Comparison of ENCODE assay signal across 9 cellular contexts in genomic region chr3:138949445-138950005, GRCh38. TPM values are rescaled to one million over a fixed set of nuclear protein-coding genes. Genes with fewer than 3 reads are reported as not detected.
DNase-seq lines count a peak whose midpoint lies in the region; ATAC-seq and TF ChIP-seq lines count a peak whose summit lies in the region.
"Had no signal": no experiment of that assay in that cellular context is flagged by ENCODE, and none has a peak within 500 bp of the region (broad histone marks: within the 10 kb centered on the region; RNA-seq: fewer than 3 reads in every experiment).

No MANE protein-coding gene starts in this region.

- no TSS peak for BruUV-seq in IMR-90 (replicated peaks; lab: Mats Ljungman, UMichigan)

- H3K9ac ChIP-seq in IMR-90 (ENCODE audit: low read depth, low read length) (no peak overlapping the region), neural cell (ENCODE audit: low read length) (peak overlapping the region; percentile 37)

- CTCF ChIA-PET in AG04450 (lab: Charles Lee) (interaction anchor here (1.7 to 2.3 kb wide), 2 partner anchors 8 to 14 kb away, joined by 8 to 9 read pairs; no protein-coding TSS in a partner anchor), IMR-90 (lab: Yijun Ruan, JAX) (interaction anchor here (0.5 to 2.7 kb wide), 4 partner anchors 14 to 270 kb away, joined by 3 to 8 read pairs (median 3); no protein-coding TSS in a partner anchor)

- H3K23ac ChIP-seq in IMR-90 (ENCODE audit: low read depth, low read length) = no peak overlapping the region

- peak overlapping the region; percentile 81 for H2AFZ ChIP-seq in IMR-90 (replicated peaks; ENCODE audit: low read length, poor library complexity)
- no peak overlapping the region for H2AFZ ChIP-seq in neural cell (ENCODE audit: low read depth, low read length)

- WGBS in IMR-90 (ENCODE audit: extremely low coverage in 2 of 2, insufficient read length in 1 of 2), 2 experiments = 3% methylated on average over 16 of the region's 27 CpGs; no CpG with 5 or more reads in 1 of the 2 experiments
- WGBS in body of pancreas, 2 donors = 20 to 32% methylated on average over 23 to 27 of the region's 27 CpGs

- no peaks in the 10 kb centered on the region; the same call in 1 of the 2 replicates for H3K9me3 Mint-ChIP-seq in HFFc6

- H3K4ac ChIP-seq in IMR-90 (ENCODE audit: low read depth, low read length) = no peak overlapping the region

- H3K27me3 Mint-ChIP-seq in HFFc6 (ENCODE audit: insufficient read depth) = peaks cover 50% of the 10 kb centered on the region

- H3K4me3 Mint-ChIP-seq in HFFc6 = no peak overlapping the region

- TF ChIP-seq POLR2A in IMR-90 (IDR thresholded peaks at IDR 0.05; ENCODE audit: low read depth, low read length) (no peak), body of pancreas (IDR thresholded peaks at IDR 0.05) (no peak)

- no peak overlapping the region for H2BK20ac ChIP-seq in IMR-90 (ENCODE audit: low read depth, low read length)

- H2BK15ac ChIP-seq in IMR-90 (ENCODE audit: low read depth, low read length) = no peak overlapping the region

- H2BK120ac ChIP-seq in IMR-90 (ENCODE audit: low read depth, low read length) = no peak overlapping the region

- no peak overlapping the region for H2BK5ac ChIP-seq in IMR-90 (ENCODE audit: low read depth, low read length, poor library complexity, severe bottlenecking)

- peaks cover 7% of the 10 kb centered on the region; the same call in 1 of the 2 replicates for H3K9me3 ChIP-seq in AG04450 (ENCODE audit: control insufficient read depth, insufficient read depth, low read length)
- peaks cover 2% of the 10 kb centered on the region; the same call in 1 of the 2 replicates for H3K9me3 ChIP-seq in IMR-90 (ENCODE audit: control insufficient read depth, insufficient read depth, low read length)
- no peaks in the 10 kb centered on the region for H3K9me3 ChIP-seq in neural cell (ENCODE audit: low read length)
- no peaks in the 10 kb centered on the region for H3K9me3 ChIP-seq in body of pancreas

- H4K20me1 ChIP-seq in IMR-90 (ENCODE audit: insufficient read depth, low read length) (peaks cover 6% of the 10 kb centered on the region), neural cell (ENCODE audit: insufficient read depth) (no peaks in the 10 kb centered on the region)

- ATAC-seq in IMR-90 (ENCODE audit: low read depth) (no peak), GM21447 (IDR thresholded peaks at IDR 0.05; ENCODE audit: unreplicated experiment) (no peak), body of pancreas (no peak)

- H3K4me1 Mint-ChIP-seq in HFFc6 (ENCODE audit: low read depth) = peaks cover 10% of the 10 kb centered on the region; the same call in 1 of the 2 replicates

- intact Hi-C loops in IMR-90 (cut with micrococcal nuclease) (no loop called here), body of pancreas (cut with DNase I) (no loop called here)

- H3K36me3 Mint-ChIP-seq in HFFc6 (ENCODE audit: low read depth) = no peaks in the 10 kb centered on the region; the same call in 1 of the 2 replicates

- 0 out of 2 replicates have a peak, but pooled peaks cover 3% of the 10 kb centered on the region for H3K9me1 ChIP-seq in IMR-90 (ENCODE audit: insufficient read depth, low read length)

- TF ChIP-seq CTCF in AG04450 (IDR thresholded peaks at IDR 0.05; ENCODE audit: low read depth, low read length) = no peak
- no peak for TF ChIP-seq CTCF in IMR-90 (conservative IDR thresholded peaks at IDR 0.05; ENCODE audit: low read depth, low read length)
- TF ChIP-seq CTCF in epithelial cell of proximal tubule (conservative IDR thresholded peaks at IDR 0.05; ENCODE audit: low read depth, low read length) = no peak
- TF ChIP-seq CTCF in neural cell (IDR thresholded peaks at IDR 0.05; ENCODE audit: poor library complexity, severe bottlenecking) = no peak
- no peak for TF ChIP-seq CTCF in HFFc6 (IDR thresholded peaks at IDR 0.05)
- TF ChIP-seq CTCF in body of pancreas (IDR thresholded peaks at IDR 0.05) = no peak

- no peak overlapping the region for H2AK5ac ChIP-seq in IMR-90 (ENCODE audit: low read depth, low read length)

- in situ Hi-C loops in IMR-90 (cut with MboI; ENCODE audit: low sequenced_read_pairs) = no loop called here

- H4K5ac ChIP-seq in IMR-90 (ENCODE audit: low read depth, low read length) = no peak overlapping the region

- H3K36me3 ChIP-seq in IMR-90 (ENCODE audit: control insufficient read depth, insufficient read depth, low read length) (no peaks in the 10 kb centered on the region), neural cell (ENCODE audit: insufficient read depth, low read length) (no peaks in the 10 kb centered on the region), body of pancreas (replicated peaks in 1 of 2; ENCODE audit: insufficient read depth in 1 of 2, low read depth in 2 of 2) (no peaks in the 10 kb centered on the region)

- no peak for TF ChIP-seq EP300 in neural cell (conservative IDR thresholded peaks at IDR 0.05; ENCODE audit: poor library complexity, severe bottlenecking)

- no peak overlapping the region for H3K18ac ChIP-seq in IMR-90 (ENCODE audit: low read depth, low read length)

- H3K14ac ChIP-seq in IMR-90 (replicated peaks; ENCODE audit: low read depth, low read length) = no peak overlapping the region

- H3K27me3 ChIP-seq in AG04450 (ENCODE audit: control insufficient read depth, insufficient read depth, low read length) (peaks cover 79% of the 10 kb centered on the region), IMR-90 (ENCODE audit: control insufficient read depth, insufficient read depth, low read length) (peaks cover 79% of the 10 kb centered on the region), neural cell (ENCODE audit: insufficient read depth, low read depth, low read length) (peaks cover 86% of the 10 kb centered on the region), body of pancreas (peaks cover 0 to 48% of the 10 kb centered on the region in 2 donors)

- peaks cover 2% of the 10 kb centered on the region; the same call in 1 of the 2 replicates for H3K4me1 ChIP-seq in IMR-90 (ENCODE audit: control insufficient read depth, insufficient read depth, low read length)
- peaks cover 43% of the 10 kb centered on the region for H3K4me1 ChIP-seq in body of pancreas

- H4K8ac ChIP-seq in IMR-90 (ENCODE audit: low read depth in 2 of 2, low read length in 2 of 2) = no peak overlapping the region

- no peak overlapping the region for H3K27ac ChIP-seq in AG04450 (ENCODE audit: low read depth, low read length)
- no peak overlapping the region for H3K27ac ChIP-seq in IMR-90 (ENCODE audit: insufficient read depth, low read length)
- no peak overlapping the region for H3K27ac ChIP-seq in neural cell (ENCODE audit: low read length)
- no peak overlapping the region for H3K27ac ChIP-seq in body of pancreas

- no peak overlapping the region for H3K56ac ChIP-seq in IMR-90 (ENCODE audit: extremely low read depth, insufficient read depth, low read length)

- no peak overlapping the region for H2AK9ac ChIP-seq in IMR-90 (replicated peaks; ENCODE audit: low read depth, low read length, poor library complexity)

- no peaks in the 10 kb centered on the region for H3K79me1 ChIP-seq in IMR-90 (ENCODE audit: low read depth in 1 of 2, low read length in 2 of 2)

- H3F3A ChIP-seq in neural cell (ENCODE audit: insufficient read depth, low read length, poor library complexity, severe bottlenecking) = no peaks in the 10 kb centered on the region

- H3K4me3 ChIP-seq in AG04450 (ENCODE audit: low read depth, low read length) = peak overlapping the region; percentile 42; the same call in 1 of the 2 replicates
- H3K4me3 ChIP-seq in IMR-90 (ENCODE audit: insufficient read depth, low read depth, low read length) = no peak overlapping the region
- peak overlapping the region; percentile 37 for H3K4me3 ChIP-seq in epithelial cell of proximal tubule (ENCODE audit: low read depth, low read length)
- peak overlapping the region; percentile 70 for H3K4me3 ChIP-seq in neural cell (ENCODE audit: low read length)
- H3K4me3 ChIP-seq in body of pancreas = no peak overlapping the region

- no peak overlapping the region for H3K27ac Mint-ChIP-seq in HFFc6

- POLR2A ChIA-PET in AG04450 (lab: Yijun Ruan, JAX) = interaction anchor here (0.6 kb wide), 1 partner anchor 379 kb away, joined by 3 read pairs; no protein-coding TSS in a partner anchor
- POLR2A ChIA-PET in IMR-90 (lab: Charles Lee; ENCODE audit: unreplicated experiment) = no interaction called here

- no peak for TF ChIP-seq RAD21 in IMR-90 (IDR thresholded peaks at IDR 0.05; ENCODE audit: low read length)
- TF ChIP-seq RAD21 in neural cell (conservative IDR thresholded peaks at IDR 0.05) = no peak

- dilution Hi-C loops in IMR-90 (cut with HindIII; ENCODE audit: low sequenced_read_pairs, unreplicated experiment) = no loop called here

- no peak overlapping the region for H4K91ac ChIP-seq in IMR-90 (ENCODE audit: insufficient read depth, low read depth, low read length)

- H3K9me2 ChIP-seq in neural cell (ENCODE audit: insufficient read depth, low read length) = no peaks in the 10 kb centered on the region

- no peaks in the 10 kb centered on the region for H3K79me2 ChIP-seq in neural cell (replicated peaks; ENCODE audit: insufficient read depth, low read length)

- H3K4me2 ChIP-seq in IMR-90 (ENCODE audit: low read depth, low read length) (peak overlapping the region; percentile 64; the same call in 1 of the 2 replicates), neural cell (ENCODE audit: low read length) (peak overlapping the region; percentile 46)

- DNase-seq in AG04450 (ENCODE audit: low read depth, low spot score) (no peak), IMR-90 (no peak), epithelial cell of proximal tubule (ENCODE audit: low read depth) (no peak), retina (no peak), HFFc6 (no peak), body of pancreas (no peak)
- DNase-seq: NCI-H2029 had no signal

RNA-seq across cellular contexts. Expression of gene FOXL2NB, which starts 2.5 kb away (rescaled TPM):
- polyA plus RNA-seq in AG04450 (2011; rRNA removed) = 0.04 and 0.05 TPM in 2 replicates
- polyA minus RNA-seq in AG04450 (2011; rRNA and poly(A)+ RNA removed) = not detected in 2 replicates
- total RNA-seq in IMR-90 (2012; rRNA removed) = under 0.01 TPM in 1 of 2 replicates, not detected in the other
- 0.05 TPM in 1 of 2 replicates, not detected in the other for polyA plus RNA-seq in IMR-90 (2012; rRNA removed)
- polyA plus RNA-seq in IMR-90 (2012; cell fraction: cytosol; rRNA removed) = 0.01 and 0.09 TPM in 2 replicates
- 0.13 and 0.22 TPM in 2 replicates for polyA plus RNA-seq in IMR-90 (2012; cell fraction: nucleus; rRNA removed; ENCODE audit: low replicate concordance)
- total RNA-seq in epithelial cell of proximal tubule = 0.80 and 3.5 TPM in 2 replicates
- polyA plus RNA-seq in neural cell = not detected in 2 replicates
- not detected in 2 replicates for polyA minus RNA-seq in neural cell
- 1 to 10 TPM in 4 of 6 experiments, under 1 TPM in 2; 0.45 to 5.8 (median 4.6) TPM for total RNA-seq in HFFc6 (2021; fragmentation: NEBNext Ultra II Directional; extraction: Animal tissue kit (Norgen Biotek cat#: 25700))
- total RNA-seq in body of pancreas = under 1 TPM in 1 of 2 donors, not detected in 1; 0.26 TPM

RNA-seq across cellular contexts. Expression of gene FOXL2, which starts 2.6 kb away (rescaled TPM):
- polyA plus RNA-seq in AG04450 (2011; rRNA removed) (0.05 and 0.07 TPM in 2 replicates), IMR-90 (2012; rRNA removed) (0.07 TPM in 2 replicates), neural cell (not detected in 2 replicates)
- polyA minus RNA-seq in AG04450 (2011; rRNA and poly(A)+ RNA removed) = not detected in 2 replicates
- total RNA-seq in IMR-90 (2012; rRNA removed) (not detected in 2 replicates), epithelial cell of proximal tubule (1.5 and 2.0 TPM in 2 replicates), body of pancreas (under 1 TPM in 1 of 2 donors, not detected in 1; 0.26 TPM)
- 0.14 TPM in 1 of 2 replicates, not detected in the other for polyA plus RNA-seq in IMR-90 (2012; cell fraction: cytosol; rRNA removed)
- 0.06 and 0.12 TPM in 2 replicates for polyA plus RNA-seq in IMR-90 (2012; cell fraction: nucleus; rRNA removed; ENCODE audit: low replicate concordance)
- polyA minus RNA-seq in neural cell = not detected in 2 replicates
- 1 to 10 TPM in 5 of 6 experiments, under 1 TPM in 1; 0.71 to 8.0 (median 7.0) TPM for total RNA-seq in HFFc6 (2021; fragmentation: NEBNext Ultra II Directional; extraction: Animal tissue kit (Norgen Biotek cat#: 25700))

RNA-seq across cellular contexts. Expression of gene PRR23A, which starts 56.5 kb away (rescaled TPM):
- not detected in 2 replicates for polyA plus RNA-seq in AG04450 (2011; rRNA removed)
- not detected in 2 replicates for polyA minus RNA-seq in AG04450 (2011; rRNA and poly(A)+ RNA removed)
- not detected in 2 replicates for total RNA-seq in IMR-90 (2012; rRNA removed)
- polyA plus RNA-seq in IMR-90 (2012; rRNA removed) = not detected in 2 replicates
- not detected in 2 replicates for polyA plus RNA-seq in IMR-90 (2012; cell fraction: cytosol; rRNA removed)
- polyA plus RNA-seq in IMR-90 (2012; cell fraction: nucleus; rRNA removed; ENCODE audit: low replicate concordance) = not detected in 2 replicates
- not detected in 2 replicates for total RNA-seq in epithelial cell of proximal tubule
- polyA plus RNA-seq in neural cell = not detected in 2 replicates
- not detected in 2 replicates for polyA minus RNA-seq in neural cell
- not detected for total RNA-seq in HFFc6 (2021; fragmentation: NEBNext Ultra II Directional; extraction: Animal tissue kit (Norgen Biotek cat#: 25700))
- total RNA-seq in body of pancreas = not detected

Comparison
In these comparisons a context has a peak if more than half of its experiments do, and no peak if none do; other contexts are left out.
1. H3K4me3 ChIP-seq: peak in AG04450 (single experiment), epithelial cell of proximal tubule (single experiment) and neural cell (single experiment); none in IMR-90 (single experiment) and body of pancreas (0 of 2).